In genomic region chr11:35007277-35007676, GRCh38 we compare ENCODE assay signal across 14 cellular contexts.
DNase-seq lines count a peak whose midpoint lies in the region; ATAC-seq, FAIRE-seq and TF ChIP-seq lines count a peak whose summit lies in the region.
"Had no signal": no experiment of that assay in that cellular context is flagged by ENCODE, and none has a peak within 500 bp of the region (broad histone marks: within the 10 kb centered on the region; RNA-seq: fewer than 3 reads in every experiment).

No MANE protein-coding gene starts in this region.

- in situ Hi-C loops in GM12878 (cut with MboI): loop anchor here (10.0 kb wide), 1 partner anchor 762 kb away; no protein-coding TSS in a partner anchor

- no peaks in the 10 kb centered on the region for H3K9me3 ChIP-seq in GM12878 (replicated peaks; ENCODE audit: control insufficient read depth, insufficient read depth, low read length)
- H3K9me3 ChIP-seq in adrenal gland (replicated peaks in 1 of 3): no peaks in the 10 kb centered on the region
- no peaks in the 10 kb centered on the region for H3K9me3 ChIP-seq in psoas muscle
- H3K9me3 ChIP-seq: SK-N-SH had no signal

- TF ChIP-seq EP300 in GM12878 (IDR thresholded peaks at IDR 0.05; ENCODE audit: borderline replicate concordance in 1 of 2, control insufficient read depth in 1 of 2, low read depth in 2 of 2, low read length in 2 of 2): peak; percentile 34 to 87; a peak in 2 of 4 replicates

- TF ChIP-seq POLR2A in GM12878 (IDR thresholded peaks at IDR 0.05; ENCODE audit: low read depth, low read length): no peak
- TF ChIP-seq POLR2A in adrenal gland (IDR thresholded peaks at IDR 0.05): no peak

- H3K27me3 ChIP-seq in GM12878 (replicated peaks in 1 of 2; ENCODE audit: control insufficient read depth in 2 of 2, insufficient read depth in 2 of 2, low read length in 1 of 2) (no peaks in the 10 kb centered on the region), adrenal gland (no peaks in the 10 kb centered on the region), psoas muscle (ENCODE audit: insufficient read depth in 3 of 3, low read length in 2 of 3) (no peaks in the 10 kb centered on the region)

- no peak overlapping the region for H3K9ac ChIP-seq in GM12878 (ENCODE audit: control insufficient read depth, insufficient read depth, low read length)
- H3K9ac ChIP-seq: SK-N-SH had no signal

- FAIRE-seq in GM12878 (lab: Jason Lieb, UNC): peak; percentile 77
- FAIRE-seq: endothelial cell of umbilical vein, H1 had no signal

- CTCF ChIA-PET in GM12878 (lab: Yijun Ruan, JAX): interaction anchor here (0.6 to 7.1 kb wide), 12 partner anchors 8 to 237 kb away, joined by 3 to 48 read pairs (median 3); no protein-coding TSS in a partner anchor

- no TSS peak for BruUV-seq in GM12878 (replicated peaks; lab: Mats Ljungman, UMichigan)

- no peak overlapping the region for H2AFZ ChIP-seq in GM12878 (ENCODE audit: control insufficient read depth, low read depth, low read length)

- POLR2A ChIA-PET in GM12878 (lab: Charles Lee): interaction anchor here (0.6 to 1.0 kb wide), 3 partner anchors 10 to 264 kb away, joined by 3 to 4 read pairs (median 3); no protein-coding TSS in a partner anchor

- no peaks in the 10 kb centered on the region for H4K20me1 ChIP-seq in GM12878 (ENCODE audit: control insufficient read depth, insufficient read depth)

- RAD21 ChIA-PET in GM12878 (lab: Charles Lee; ENCODE audit: unreplicated experiment): interaction anchor here (0.6 to 4.6 kb wide), 20 partner anchors 23 to 1040 kb away, joined by 3 to 26 read pairs (median 7); no protein-coding TSS in a partner anchor

- H3K4me1 ChIP-seq in GM12878 (ENCODE audit: control insufficient read depth, insufficient read depth, low read length) (peaks cover 21% of the 10 kb centered on the region), adrenal gland (replicated peaks in 1 of 2) (peaks cover 0 to 12% of the 10 kb centered on the region in 2 donors), psoas muscle (peaks cover 30% of the 10 kb centered on the region)

- SMC1A ChIA-PET in GM12878 (lab: Charles Lee; ENCODE audit: uncharacterized antibody, unreplicated experiment): interaction anchor here (0.6 to 15.3 kb wide), 25 partner anchors 9 to 794 kb away, joined by 3 to 234 read pairs (median 6); no protein-coding TSS in a partner anchor

- 4% methylated on average over 2 of the region's 2 CpGs for WGBS in GM12878 (ENCODE audit: insufficient coverage, insufficient replicate concordance, low lambda C conversion rate, missing lambda C conversion rate)
- WGBS in adrenal gland, 4 donors: 58 to 88% (median 62%) methylated on average over 2 of the region's 2 CpGs
- 50 to 68% (median 59%) methylated on average over 2 of the region's 2 CpGs for WGBS in psoas muscle, 3 donors

- peak overlapping the region; percentile 73 for H3K4me2 ChIP-seq in GM12878 (ENCODE audit: control insufficient read depth, insufficient read depth)
- H3K4me2 ChIP-seq: SK-N-SH had no signal

- no peaks in the 10 kb centered on the region for H3K79me2 ChIP-seq in GM12878 (ENCODE audit: control insufficient read depth, insufficient read depth, low read length)

- ATAC-seq in GM18519 (IDR thresholded peaks at IDR 0.05; ENCODE audit: low FRiP score, unreplicated experiment) (peak; percentile 43), GM21390 (IDR thresholded peaks at IDR 0.05; ENCODE audit: unreplicated experiment) (peak; percentile 64), HG03097 (IDR thresholded peaks at IDR 0.05; ENCODE audit: low FRiP score, unreplicated experiment) (peak; percentile 42), GM12878 (peak; percentile 82), psoas muscle (no peak)

- H3K27ac ChIP-seq in GM12878 (ENCODE audit: control insufficient read depth, insufficient read depth) (peak overlapping the region; percentile 51), adrenal gland (no peak overlapping the region), psoas muscle (no peak overlapping the region)

- H3K36me3 ChIP-seq in GM12878 (ENCODE audit: control insufficient read depth in 2 of 2, insufficient read depth in 2 of 2, low read length in 1 of 2) (no peaks in the 10 kb centered on the region), adrenal gland (replicated peaks in 1 of 2) (no peaks in the 10 kb centered on the region), psoas muscle (ENCODE audit: insufficient read depth in 1 of 2, low read depth in 1 of 2) (no peaks in the 10 kb centered on the region)

- intact Hi-C loops in GM12878 (cut with micrococcal nuclease; ENCODE audit: unreplicated experiment) (loop anchor here (1.0 to 2.0 kb wide), 2 partner anchors 70 to 138 kb away; no protein-coding TSS in a partner anchor), adrenal gland (cut with DNase I) (no loop called here), psoas muscle (cut with DNase I) (loop anchor here in 1 of 2 donors (10.0 kb wide), 1 partner anchor 378 kb away; no protein-coding TSS in a partner anchor)

- TF ChIP-seq RAD21 in GM12878 (IDR thresholded peaks at IDR 0.05; ENCODE audit: insufficient read depth, low read depth, low read length): peak; percentile 15; the same call in 1 of the 2 replicates

- DNase-seq in GM12878 (ENCODE audit: low read depth, low spot score) (peak; percentile 80), NCI-H510A treated with DMSO at 0.1 percent for 48 hours (lab: John Stamatoyannopoulos, UW) (no peak), adrenal gland (no peak), psoas muscle (no peak), 8988T (no peak)
- DNase-seq: DMS79 treated with DMSO at 0.1 percent for 48 hours, Karpas-422, NCI-H446 treated with DMSO at 0.1 percent for 48 hours, SK-N-SH had no signal

- H3K4me3 ChIP-seq in GM12878 (no peak overlapping the region), adrenal gland (no peak overlapping the region), psoas muscle (no peak overlapping the region)

- TF ChIP-seq CTCF in GM12878 (IDR thresholded peaks at IDR 0.05 in 2 of 3, conservative IDR thresholded peaks at IDR 0.05 in 1 of 3; ENCODE audit: control insufficient read depth in 2 of 3, extremely low read depth in 1 of 3, insufficient read depth in 1 of 3, low read depth in 3 of 3, low read length in 3 of 3) (no peak), adrenal gland (IDR thresholded peaks at IDR 0.05) (no peak), psoas muscle (IDR thresholded peaks at IDR 0.05) (no peak)

TF ChIP-seq in GM12878, 131 proteins besides CTCF, POLR2A, EP300 and RAD21 (continues in another document):
- TF ChIP-seq EZH2 (IDR thresholded peaks at IDR 0.05; ENCODE audit: borderline replicate concordance, control insufficient read depth, low read depth, low read length) (no peak), POLR2AphosphoS2 (IDR thresholded peaks at IDR 0.05; ENCODE audit: low read depth, low read length) (no peak), ATF7 (IDR thresholded peaks at IDR 0.05; ENCODE audit: low read depth) (0 out of 2 replicates have a peak, but pooled peaks have one; percentile 9), SMC3 (IDR thresholded peaks at IDR 0.05; ENCODE audit: borderline replicate concordance, low read length) (peak; percentile 30; the same call in 1 of the 2 replicates), POU2F2 (IDR thresholded peaks at IDR 0.05; ENCODE audit: borderline replicate concordance, low read depth, low read length) (peak; percentile 34; the same call in 1 of the 3 replicates), SPI1 (IDR thresholded peaks at IDR 0.05; ENCODE audit: borderline replicate concordance, insufficient read depth, low read depth, low read length) (no peak), JUNB (IDR thresholded peaks at IDR 0.05) (peak; percentile 84), SREBF1 (IDR thresholded peaks at IDR 0.05; ENCODE audit: low read length) (peak; percentile 42; the same call in 1 of the 2 replicates), RCOR1 (conservative IDR thresholded peaks at IDR 0.05; ENCODE audit: low read depth, low read length) (0 out of 2 replicates have a peak, but pooled peaks have one; percentile 70), ZNF687 (IDR thresholded peaks at IDR 0.05) (peak; percentile 16; the same call in 1 of the 2 replicates), PKNOX1 (IDR thresholded peaks at IDR 0.05) (peak; percentile 14; the same call in 1 of the 2 replicates), RFX5 (IDR thresholded peaks at IDR 0.05; ENCODE audit: low read depth, low read length) (no peak), IKZF1 (conservative IDR thresholded peaks at IDR 0.05) (no peak; the same call in none of the 2 replicates)

Comparison
In these comparisons a context has a peak if more than half of its experiments do, and no peak if none do; other contexts are left out.
1. ATAC-seq: peak in GM18519 (single experiment), GM21390 (single experiment), HG03097 (single experiment) and GM12878 (single experiment); none in psoas muscle (0 of 4).